In the genomic region with DNA sequence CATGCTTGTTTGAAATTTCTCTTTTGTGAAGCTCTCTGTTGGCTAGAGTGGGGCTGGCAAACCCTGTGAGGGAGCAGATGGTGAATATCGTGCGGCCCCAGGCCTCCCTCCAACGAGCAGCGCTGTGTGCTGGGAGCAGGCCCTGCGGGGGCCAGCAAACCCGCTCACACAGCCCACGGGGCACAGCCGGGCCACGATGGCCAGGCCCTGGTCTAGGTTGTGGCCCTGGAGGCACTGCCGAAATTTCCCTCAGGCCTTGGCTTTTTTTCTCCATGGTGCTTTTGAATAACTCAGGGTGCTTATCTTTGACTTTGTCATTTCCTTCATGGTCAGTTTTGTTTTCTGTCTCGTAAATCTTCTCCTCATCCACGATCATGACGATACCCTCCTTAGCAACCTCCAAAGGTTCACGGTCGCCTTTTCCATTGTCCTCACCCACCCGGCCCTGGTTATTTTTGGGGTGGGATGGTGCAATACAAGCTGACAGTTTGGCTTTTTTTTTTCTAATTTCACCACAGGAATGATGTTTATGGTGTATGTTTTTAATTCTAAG, we compare ENCODE assay signal across 1 cellular context.
TF ChIP-seq lines count a peak whose summit lies in the region.

No MANE protein-coding gene starts in this region.

TF ChIP-seq in GM23338, 12 proteins besides CTCF, POLR2A, EP300 and RAD21:
- TF ChIP-seq ZNF462 (CRISPR knock-in tag; IDR thresholded peaks at IDR 0.05) (no peak), POLR2AphosphoS5 (IDR thresholded peaks at IDR 0.05; ENCODE audit: low read depth) (no peak), NANOG (IDR thresholded peaks at IDR 0.05; ENCODE audit: borderline replicate concordance) (no peak), EZH2phosphoT487 (IDR thresholded peaks at IDR 0.05; ENCODE audit: unreplicated experiment) (no peak), CREB1 (CRISPR knock-in tag; IDR thresholded peaks at IDR 0.05; ENCODE audit: low read depth) (no peak), EZH2 (IDR thresholded peaks at IDR 0.05; ENCODE audit: low read depth, unreplicated experiment) (no peak), REST (IDR thresholded peaks at IDR 0.05; ENCODE audit: unreplicated experiment) (no peak), STAT1 (IDR thresholded peaks at IDR 0.05; ENCODE audit: unreplicated experiment) (no peak), ZNF331 (CRISPR knock-in tag; IDR thresholded peaks at IDR 0.05; ENCODE audit: low read depth) (no peak), JUNB (IDR thresholded peaks at IDR 0.05; ENCODE audit: unreplicated experiment) (no peak), ETS1 (IDR thresholded peaks at IDR 0.05) (no peak), ZNF114 (CRISPR knock-in tag; IDR thresholded peaks at IDR 0.05) (no peak)
